8 cellular contexts compared by ENCODE assay signal in genomic region chr6:150600302-150601017, GRCh38. TPM values are rescaled to one million over a fixed set of nuclear protein-coding genes. Genes with fewer than 3 reads are reported as not detected.
A peak's percentile ranks its signal among the peaks of the same experiment; 100 is the strongest.
DNase-seq lines count a peak whose midpoint lies in the region; ATAC-seq and TF ChIP-seq lines count a peak whose summit lies in the region.

No MANE protein-coding gene starts in this region.

- no peak for TF ChIP-seq POLR2A in suprapubic skin (IDR thresholded peaks at IDR 0.05)

- H3K79me2 ChIP-seq in OCI-LY7 (ENCODE audit: insufficient read depth, low read depth, low read length), result no peaks in the 10 kb centered on the region

- peak overlapping the region; percentile 57 for H2AFZ ChIP-seq in OCI-LY7 (ENCODE audit: low read length)

- TF ChIP-seq EP300 in suprapubic skin (IDR thresholded peaks at IDR 0.05), result no peak

- H4K20me1 ChIP-seq in OCI-LY7 (ENCODE audit: insufficient read depth, low read length), result no peaks in the 10 kb centered on the region

- peak overlapping the region in 1 of 2 donors; percentile 50 for H3K4me3 ChIP-seq in CD4-positive, alpha-beta memory T cell (ENCODE audit: low read length in 2 of 2)
- H3K4me3 ChIP-seq in OCI-LY7 (ENCODE audit: low read depth, low read length, poor library complexity, severe bottlenecking) (peak overlapping the region; percentile 78), fibroblast of the aortic adventitia (ENCODE audit: low read depth, low read length) (peak overlapping the region; percentile 69), suprapubic skin (peak overlapping the region; percentile 56)

- H3K4me2 ChIP-seq in OCI-LY7 (ENCODE audit: low read length), result peak overlapping the region; percentile 74

- WGBS in suprapubic skin, result no CpG with 5 or more reads among the region's 69 CpGs

- CTCF ChIA-PET in CD4-positive, alpha-beta memory T cell (lab: Charles Lee; ENCODE audit: partially characterized antibody), result interaction anchor here (0.7 to 2.5 kb wide), 8 partner anchors 10 to 183 kb away, joined by 3 to 10 read pairs (median 4); no protein-coding TSS in a partner anchor
- CTCF ChIA-PET in OCI-LY7 (lab: Charles Lee; ENCODE audit: unreplicated experiment), result interaction anchor here (0.5 to 2.0 kb wide), 8 partner anchors 21 to 404 kb away, joined by 3 to 5 read pairs (median 4); no protein-coding TSS in a partner anchor

- peaks cover 0 to 2% (median 0%) of the 10 kb centered on the region in 8 donors for H3K9me3 Mint-ChIP-seq in CD4-positive, alpha-beta memory T cell
- no peaks in the 10 kb centered on the region for H3K9me3 Mint-ChIP-seq in activated T-helper 17 cell treated with anti-CD3 and anti-CD28 coated beads, Interleukin-2, amount 50 U/mL, for 72 hours
- H3K9me3 Mint-ChIP-seq in neural crest cell, result no peaks in the 10 kb centered on the region

- POLR2A ChIA-PET in CD4-positive, alpha-beta memory T cell (lab: Charles Lee; ENCODE audit: partially characterized antibody), result interaction anchor here (1.5 to 2.6 kb wide), 3 partner anchors 10 to 109 kb away, joined by 4 to 9 read pairs (median 4); no protein-coding TSS in a partner anchor
- POLR2A ChIA-PET in OCI-LY7 (lab: Charles Lee), result interaction anchor here (0.9 to 4.2 kb wide), 14 partner anchors 8 to 217 kb away, joined by 3 to 23 read pairs (median 4); no protein-coding TSS in a partner anchor

- peak overlapping the region; percentile 75 to 94 (median 92) for H3K27ac Mint-ChIP-seq in CD4-positive, alpha-beta memory T cell
- peak overlapping the region; percentile 94 for H3K27ac Mint-ChIP-seq in activated T-helper 17 cell treated with anti-CD3 and anti-CD28 coated beads, Interleukin-2, amount 50 U/mL, for 72 hours
- peak overlapping the region; percentile 89 for H3K27ac Mint-ChIP-seq in neural crest cell (ENCODE audit: unreplicated experiment)

- peaks cover 13 to 20% (median 15%) of the 10 kb centered on the region in 4 donors for H3K4me1 Mint-ChIP-seq in CD4-positive, alpha-beta memory T cell
- peaks cover 13% of the 10 kb centered on the region for H3K4me1 Mint-ChIP-seq in activated T-helper 17 cell treated with anti-CD3 and anti-CD28 coated beads, Interleukin-2, amount 50 U/mL, for 72 hours
- peaks cover 25% of the 10 kb centered on the region for H3K4me1 Mint-ChIP-seq in neural crest cell

- TF ChIP-seq CTCF in OCI-LY7 (conservative IDR thresholded peaks at IDR 0.05; ENCODE audit: low read length) (peak; percentile 74), fibroblast of the aortic adventitia (IDR thresholded peaks at IDR 0.05; ENCODE audit: insufficient read depth, low read length) (peak; percentile 64), neural crest cell (conservative IDR thresholded peaks at IDR 0.05) (peak; percentile 71), suprapubic skin (IDR thresholded peaks at IDR 0.05) (peak; percentile 16 to 42)

- no peaks in the 10 kb centered on the region for H3K9me3 ChIP-seq in CD4-positive, alpha-beta memory T cell (ENCODE audit: control insufficient read depth in 1 of 2, low read length in 2 of 2)
- H3K9me3 ChIP-seq in OCI-LY7 (ENCODE audit: low read length) (no peaks in the 10 kb centered on the region), suprapubic skin (no peaks in the 10 kb centered on the region)

- BruUV-seq in OCI-LY7 (replicated peaks; lab: Mats Ljungman, UMichigan), result no TSS peak

- peaks cover 0 to 9% of the 10 kb centered on the region in 2 donors for H3K36me3 Mint-ChIP-seq in CD4-positive, alpha-beta memory T cell
- H3K36me3 Mint-ChIP-seq in activated T-helper 17 cell treated with anti-CD3 and anti-CD28 coated beads, Interleukin-2, amount 50 U/mL, for 72 hours (ENCODE audit: low read depth), result peaks cover 10% of the 10 kb centered on the region
- H3K36me3 Mint-ChIP-seq in neural crest cell (ENCODE audit: low read depth), result no peaks in the 10 kb centered on the region

- ATAC-seq in GM19372 (IDR thresholded peaks at IDR 0.05; ENCODE audit: low read depth, unreplicated experiment) (peak; percentile 65), HG03469 (IDR thresholded peaks at IDR 0.05; ENCODE audit: unreplicated experiment) (peak; percentile 46)
- ATAC-seq in activated T-helper 17 cell treated with anti-CD3 and anti-CD28 coated beads, Interleukin-2, amount 50 U/mL, for 72 hours (replicated peaks), result peak; percentile 74

- intact Hi-C loops in CD4-positive, alpha-beta memory T cell (cut with micrococcal nuclease), result loop anchor here (1.0 kb wide), 1 partner anchor 182 kb away; no protein-coding TSS in a partner anchor
- intact Hi-C loops in OCI-LY7 (cut with micrococcal nuclease; ENCODE audit: unreplicated experiment), result loop anchor here (1.0 to 10.0 kb wide), 6 partner anchors 23 to 264 kb away; partner anchors contain the start of gene MTHFD1L

- no peaks in the 10 kb centered on the region for H3K9me2 ChIP-seq in OCI-LY7 (ENCODE audit: insufficient read depth, low read length)

- peak overlapping the region; percentile 89 to 98 (median 94) for H3K4me3 Mint-ChIP-seq in CD4-positive, alpha-beta memory T cell
- peak overlapping the region; percentile 89 for H3K4me3 Mint-ChIP-seq in activated T-helper 17 cell treated with anti-CD3 and anti-CD28 coated beads, Interleukin-2, amount 50 U/mL, for 72 hours
- peak overlapping the region; percentile 99 for H3K4me3 Mint-ChIP-seq in neural crest cell

- H3K36me3 ChIP-seq in CD4-positive, alpha-beta memory T cell (ENCODE audit: insufficient read depth, low read length), result no peaks in the 10 kb centered on the region
- H3K36me3 ChIP-seq in OCI-LY7 (ENCODE audit: insufficient read depth, low read length) (no peaks in the 10 kb centered on the region), suprapubic skin (no peaks in the 10 kb centered on the region)

- H3K27me3 ChIP-seq in CD4-positive, alpha-beta memory T cell (ENCODE audit: insufficient read depth, low read length), result no peaks in the 10 kb centered on the region
- peaks cover 6% of the 10 kb centered on the region for H3K27me3 ChIP-seq in suprapubic skin

- peaks cover 20 to 23% of the 10 kb centered on the region in 2 donors for H3K27me3 Mint-ChIP-seq in CD4-positive, alpha-beta memory T cell
- H3K27me3 Mint-ChIP-seq in activated T-helper 17 cell treated with anti-CD3 and anti-CD28 coated beads, Interleukin-2, amount 50 U/mL, for 72 hours, result peaks cover 4% of the 10 kb centered on the region
- peaks cover 40% of the 10 kb centered on the region for H3K27me3 Mint-ChIP-seq in neural crest cell (ENCODE audit: low read depth)

- H3K4me1 ChIP-seq in CD4-positive, alpha-beta memory T cell (ENCODE audit: insufficient read depth, low read length), result peaks cover 14% of the 10 kb centered on the region
- peaks cover 44% of the 10 kb centered on the region for H3K4me1 ChIP-seq in OCI-LY7 (ENCODE audit: insufficient read depth, low read length, poor library complexity, severe bottlenecking)
- peaks cover 19% of the 10 kb centered on the region for H3K4me1 ChIP-seq in suprapubic skin

- peak; percentile 54 to 73 (median 68) for DNase-seq in CD4-positive, alpha-beta memory T cell
- DNase-seq in OCI-LY7 (ENCODE audit: low spot score) (peak; percentile 92), fibroblast of the aortic adventitia (ENCODE audit: low read depth) (peak; percentile 75), neural crest cell (ENCODE audit: low read depth, low spot score) (peak; percentile 68), suprapubic skin (ENCODE audit: low spot score in 2 of 2) (peak; percentile 77 to 81)

- H3K27ac ChIP-seq in CD4-positive, alpha-beta memory T cell (ENCODE audit: low read depth, low read length), result peak overlapping the region; percentile 40
- H3K27ac ChIP-seq in OCI-LY7 (ENCODE audit: low read depth, low read length, poor library complexity, severe bottlenecking) (peak overlapping the region; percentile 69), suprapubic skin (peak overlapping the region; percentile 68)

RNA-seq across cellular contexts. Expression of gene PLEKHG1, which starts 0.8 kb away (rescaled TPM):
- total RNA-seq in CD4-positive, alpha-beta memory T cell, result 1 to 10 TPM; 2.9 to 3.9 TPM
- 1 to 10 TPM; 1.2 to 2.1 TPM for polyA plus RNA-seq in CD4-positive, alpha-beta memory T cell
- 13.1 and 19.6 TPM in 2 replicates for total RNA-seq in OCI-LY7 (2014; rRNA removed; shearing (Covaris generic))
- total RNA-seq in OCI-LY7 (2022), result 17.9 and 26.3 TPM in 2 replicates
- total RNA-seq in activated T-helper 17 cell treated with anti-CD3 and anti-CD28 coated beads, Interleukin-2, amount 50 U/mL, for 72 hours, result 1 to 10 TPM; 2.5 to 7.8 TPM
- total RNA-seq in fibroblast of the aortic adventitia (ENCODE audit: low replicate concordance), result 1.9 and 3.7 TPM in 2 replicates
- total RNA-seq in neural crest cell, result 25.7 and 27.6 TPM in 2 replicates
- total RNA-seq in suprapubic skin, result 10 to 100 TPM; 35.0 to 60.8 (median 43.8) TPM
